In the genomic region with DNA sequence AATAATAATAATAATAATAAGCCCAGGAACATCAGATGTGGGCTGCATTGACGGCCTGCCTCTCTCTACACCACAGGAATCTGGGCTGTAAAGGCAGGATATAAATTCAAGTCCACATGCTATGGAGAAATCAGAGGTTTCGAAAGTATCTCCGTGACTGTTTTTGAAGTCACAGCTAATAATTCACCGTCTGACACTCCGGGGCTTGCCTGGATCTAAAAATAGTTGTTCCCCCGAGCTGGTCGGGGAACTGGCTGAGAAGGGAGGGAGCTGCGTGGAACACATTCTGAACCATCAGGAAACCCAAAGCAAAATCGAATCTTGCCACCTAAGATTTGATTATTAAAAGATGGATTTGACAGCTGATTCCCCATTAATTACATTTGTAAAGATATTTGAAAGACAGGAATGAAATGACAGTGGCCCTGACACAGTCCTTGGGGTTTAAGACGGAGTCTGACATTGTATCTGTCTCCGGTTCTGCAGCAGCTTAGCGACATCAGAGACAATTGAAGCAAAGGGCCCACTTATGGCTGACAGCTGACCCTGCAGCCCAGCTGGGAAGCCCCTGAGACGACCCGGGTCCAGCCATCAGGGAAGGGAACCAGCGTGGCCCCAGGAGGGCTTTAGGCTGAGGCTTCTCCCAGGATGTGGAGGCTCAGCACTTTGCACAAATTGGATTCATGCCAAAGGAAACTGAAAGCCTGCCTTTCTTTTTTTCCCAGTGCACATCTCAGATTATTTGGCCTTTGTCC, we compare ENCODE assay signal across 9 cellular contexts. TPM values are rescaled to one million over a fixed set of nuclear protein-coding genes. Genes with fewer than 3 reads are reported as not detected.
A peak's percentile ranks its signal among the peaks of the same experiment; 100 is the strongest.
DNase-seq lines count a peak whose midpoint lies in the region; ATAC-seq and TF ChIP-seq lines count a peak whose summit lies in the region.
"Had no signal": no experiment of that assay in that cellular context is flagged by ENCODE, and none has a peak within 500 bp of the region (broad histone marks: within the 10 kb centered on the region; RNA-seq: fewer than 3 reads in every experiment).

No MANE protein-coding gene starts in this region.

- H3K36me3 ChIP-seq in neural cell (ENCODE audit: insufficient read depth, low read length), result no peaks in the 10 kb centered on the region

- POLR2A ChIA-PET in WTC11 (lab: Charles Lee), result no interaction called here

- no peaks in the 10 kb centered on the region for H3K9me3 ChIP-seq in neural cell (ENCODE audit: low read length)

- H3K27me3 Mint-ChIP-seq in WTC11 (ENCODE audit: low read depth), result no peaks in the 10 kb centered on the region; the same call in 1 of the 2 replicates

- DNase-seq in ELR (ENCODE audit: low read depth), result peak; percentile 24
- peak; percentile 34 for DNase-seq in HK-2 (ENCODE audit: unreplicated experiment)
- DNase-seq in epithelial cell of esophagus (ENCODE audit: low read depth), result peak; percentile 85
- DNase-seq in T-helper 1 cell, result no peak
- DNase-seq in DMS114 treated with DMSO at 0.1 percent for 48 hours (lab: John Stamatoyannopoulos, UW; ENCODE audit: unreplicated experiment), result no peak
- no peak for DNase-seq in WTC11 (ENCODE audit: low spot score)

- TF ChIP-seq RAD21 in neural cell (conservative IDR thresholded peaks at IDR 0.05), result no peak

- H3K27ac Mint-ChIP-seq in WTC11, result no peak overlapping the region

- H4K20me1 ChIP-seq in neural cell (ENCODE audit: insufficient read depth), result no peaks in the 10 kb centered on the region

- peak overlapping the region; percentile 10 for H3K4me2 ChIP-seq in neural cell (ENCODE audit: low read length)

- H3K9me3 Mint-ChIP-seq in WTC11, result peaks cover 4% of the 10 kb centered on the region

- H3K4me3 ChIP-seq in epithelial cell of esophagus (ENCODE audit: low read length) (no peak overlapping the region), neural cell (ENCODE audit: low read length) (peak overlapping the region; percentile 28)

- H3K27ac ChIP-seq in neural cell (ENCODE audit: low read length), result peak overlapping the region; percentile 11

- no peak overlapping the region for H3K4me3 Mint-ChIP-seq in WTC11

- no peak for ATAC-seq in GM18858 (IDR thresholded peaks at IDR 0.05; ENCODE audit: unreplicated experiment)
- ATAC-seq in WTC11, result no peak
- ATAC-seq: HCT116 had no signal

- H3K9ac ChIP-seq in neural cell (ENCODE audit: low read length), result no peak overlapping the region

- no peaks in the 10 kb centered on the region for H3K9me2 ChIP-seq in neural cell (ENCODE audit: insufficient read depth, low read length)

- H3K27me3 ChIP-seq in neural cell (ENCODE audit: insufficient read depth, low read depth, low read length), result no peaks in the 10 kb centered on the region

- no peak for TF ChIP-seq EP300 in neural cell (conservative IDR thresholded peaks at IDR 0.05; ENCODE audit: poor library complexity, severe bottlenecking)

- no peak overlapping the region for H2AFZ ChIP-seq in neural cell (ENCODE audit: low read depth, low read length)

- peaks cover 29% of the 10 kb centered on the region for H3K4me1 Mint-ChIP-seq in WTC11

- no peaks in the 10 kb centered on the region for H3K79me2 ChIP-seq in neural cell (replicated peaks; ENCODE audit: insufficient read depth, low read length)

- CTCF ChIA-PET in WTC11 (lab: Charles Lee), result no interaction called here

- TF ChIP-seq CTCF in epithelial cell of esophagus (IDR thresholded peaks at IDR 0.05; ENCODE audit: insufficient read depth, low read depth, low read length, missing control alignments), result no peak
- TF ChIP-seq CTCF in neural cell (IDR thresholded peaks at IDR 0.05; ENCODE audit: poor library complexity, severe bottlenecking), result no peak
- TF ChIP-seq CTCF in WTC11 (IDR thresholded peaks at IDR 0.05), result no peak

- H3K36me3 Mint-ChIP-seq in WTC11, result 0 out of 2 replicates have a peak, but pooled peaks cover 2% of the 10 kb centered on the region

- peaks cover 5% of the 10 kb centered on the region for H3F3A ChIP-seq in neural cell (ENCODE audit: insufficient read depth, low read length, poor library complexity, severe bottlenecking)

TF ChIP-seq in neural cell, 6 proteins besides CTCF, POLR2A, EP300 and RAD21:
- TF ChIP-seq SMC3 (conservative IDR thresholded peaks at IDR 0.05; ENCODE audit: poor library complexity), result no peak
- no peak for TF ChIP-seq EZH2 (IDR thresholded peaks at IDR 0.05; ENCODE audit: borderline replicate concordance, insufficient read depth, low read length, poor library complexity, severe bottlenecking)
- no peak for TF ChIP-seq TAF1 (IDR thresholded peaks at IDR 0.05; ENCODE audit: low read depth)
- TF ChIP-seq, protein P1, sequence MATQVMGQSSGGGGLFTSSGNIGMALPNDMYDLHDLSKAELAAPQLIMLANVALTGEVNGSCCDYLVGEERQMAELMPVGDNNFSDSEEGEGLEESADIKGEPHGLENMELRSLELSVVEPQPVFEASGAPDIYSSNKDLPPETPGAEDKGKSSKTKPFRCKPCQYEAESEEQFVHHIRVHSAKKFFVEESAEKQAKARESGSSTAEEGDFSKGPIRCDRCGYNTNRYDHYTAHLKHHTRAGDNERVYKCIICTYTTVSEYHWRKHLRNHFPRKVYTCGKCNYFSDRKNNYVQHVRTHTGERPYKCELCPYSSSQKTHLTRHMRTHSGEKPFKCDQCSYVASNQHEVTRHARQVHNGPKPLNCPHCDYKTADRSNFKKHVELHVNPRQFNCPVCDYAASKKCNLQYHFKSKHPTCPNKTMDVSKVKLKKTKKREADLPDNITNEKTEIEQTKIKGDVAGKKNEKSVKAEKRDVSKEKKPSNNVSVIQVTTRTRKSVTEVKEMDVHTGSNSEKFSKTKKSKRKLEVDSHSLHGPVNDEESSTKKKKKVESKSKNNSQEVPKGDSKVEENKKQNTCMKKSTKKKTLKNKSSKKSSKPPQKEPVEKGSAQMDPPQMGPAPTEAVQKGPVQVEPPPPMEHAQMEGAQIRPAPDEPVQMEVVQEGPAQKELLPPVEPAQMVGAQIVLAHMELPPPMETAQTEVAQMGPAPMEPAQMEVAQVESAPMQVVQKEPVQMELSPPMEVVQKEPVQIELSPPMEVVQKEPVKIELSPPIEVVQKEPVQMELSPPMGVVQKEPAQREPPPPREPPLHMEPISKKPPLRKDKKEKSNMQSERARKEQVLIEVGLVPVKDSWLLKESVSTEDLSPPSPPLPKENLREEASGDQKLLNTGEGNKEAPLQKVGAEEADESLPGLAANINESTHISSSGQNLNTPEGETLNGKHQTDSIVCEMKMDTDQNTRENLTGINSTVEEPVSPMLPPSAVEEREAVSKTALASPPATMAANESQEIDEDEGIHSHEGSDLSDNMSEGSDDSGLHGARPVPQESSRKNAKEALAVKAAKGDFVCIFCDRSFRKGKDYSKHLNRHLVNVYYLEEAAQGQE (IDR thresholded peaks at IDR 0.05; ENCODE audit: borderline replicate concordance), result no peak
- no peak for TF ChIP-seq POLR2AphosphoS5 (IDR thresholded peaks at IDR 0.05)
- TF ChIP-seq MXI1 (conservative IDR thresholded peaks at IDR 0.05; ENCODE audit: poor library complexity, severe bottlenecking), result no peak

TF ChIP-seq in WTC11, 78 proteins besides CTCF, POLR2A, EP300 and RAD21:
- TF ChIP-seq, protein P2, sequence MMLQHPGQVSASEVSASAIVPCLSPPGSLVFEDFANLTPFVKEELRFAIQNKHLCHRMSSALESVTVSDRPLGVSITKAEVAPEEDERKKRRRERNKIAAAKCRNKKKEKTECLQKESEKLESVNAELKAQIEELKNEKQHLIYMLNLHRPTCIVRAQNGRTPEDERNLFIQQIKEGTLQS (CRISPR knock-in tag; conservative IDR thresholded peaks at IDR 0.05), result no peak
- TF ChIP-seq ZBTB21 (CRISPR knock-in tag; IDR thresholded peaks at IDR 0.05; ENCODE audit: borderline replicate concordance) (no peak), OVOL2 (CRISPR knock-in tag; IDR thresholded peaks at IDR 0.05; ENCODE audit: borderline replicate concordance) (no peak), ZNF219 (CRISPR knock-in tag; IDR thresholded peaks at IDR 0.05; ENCODE audit: borderline replicate concordance) (no peak), FOXK1 (CRISPR knock-in tag; IDR thresholded peaks at IDR 0.05) (no peak), RORB (CRISPR knock-in tag; IDR thresholded peaks at IDR 0.05) (no peak), PRRX2 (CRISPR knock-in tag; IDR thresholded peaks at IDR 0.05) (no peak), MYBL2 (CRISPR knock-in tag; IDR thresholded peaks at IDR 0.05) (no peak), ZNF138 (CRISPR knock-in tag; conservative IDR thresholded peaks at IDR 0.05) (no peak), ZNF121 (CRISPR knock-in tag; IDR thresholded peaks at IDR 0.05) (no peak), GABPB1 (CRISPR knock-in tag; IDR thresholded peaks at IDR 0.05) (no peak), SP1 (CRISPR knock-in tag; conservative IDR thresholded peaks at IDR 0.05) (no peak), EMX1 (CRISPR knock-in tag; IDR thresholded peaks at IDR 0.05) (no peak)
- TF ChIP-seq, protein P3, sequence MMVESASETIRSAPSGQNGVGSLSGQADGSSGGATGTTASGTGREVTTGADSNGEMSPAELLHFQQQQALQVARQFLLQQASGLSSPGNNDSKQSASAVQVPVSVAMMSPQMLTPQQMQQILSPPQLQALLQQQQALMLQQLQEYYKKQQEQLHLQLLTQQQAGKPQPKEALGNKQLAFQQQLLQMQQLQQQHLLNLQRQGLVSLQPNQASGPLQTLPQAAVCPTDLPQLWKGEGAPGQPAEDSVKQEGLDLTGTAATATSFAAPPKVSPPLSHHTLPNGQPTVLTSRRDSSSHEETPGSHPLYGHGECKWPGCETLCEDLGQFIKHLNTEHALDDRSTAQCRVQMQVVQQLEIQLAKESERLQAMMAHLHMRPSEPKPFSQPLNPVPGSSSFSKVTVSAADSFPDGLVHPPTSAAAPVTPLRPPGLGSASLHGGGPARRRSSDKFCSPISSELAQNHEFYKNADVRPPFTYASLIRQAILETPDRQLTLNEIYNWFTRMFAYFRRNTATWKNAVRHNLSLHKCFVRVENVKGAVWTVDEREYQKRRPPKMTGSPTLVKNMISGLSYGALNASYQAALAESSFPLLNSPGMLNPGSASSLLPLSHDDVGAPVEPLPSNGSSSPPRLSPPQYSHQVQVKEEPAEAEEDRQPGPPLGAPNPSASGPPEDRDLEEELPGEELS (CRISPR knock-in tag; IDR thresholded peaks at IDR 0.05), result no peak
TF ChIP-seq in WTC11: peak in this region for 0.

RNA-seq across cellular contexts. Expression of a gene that starts 35.2 kb away (rescaled TPM):
- polyA plus RNA-seq in neural cell, result 10.4 and 11.2 TPM in 2 replicates
- 35.3 and 35.5 TPM in 2 replicates for polyA minus RNA-seq in neural cell
- total RNA-seq in WTC11 (2021), result 25.4 to 27.9 TPM (median 27.3 TPM) in 3 replicates

Comparison
In these comparisons a context has a peak if more than half of its experiments do, and no peak if none do; other contexts are left out.
1. DNase-seq: peak in ELR (single experiment), HK-2 (single experiment) and epithelial cell of esophagus (single experiment); none in T-helper 1 cell (0 of 5), DMS114 treated with DMSO at 0.1 percent for 48 hours (single experiment) and WTC11 (single experiment).